ENCODE assay signal across 8 cellular contexts in genomic region chr7:130912910-130913720, GRCh38.
DNase-seq lines count a peak whose midpoint lies in the region; ATAC-seq and TF ChIP-seq lines count a peak whose summit lies in the region.

No MANE protein-coding gene starts in this region.

- peak overlapping the region; percentile 98 for H3K4me2 ChIP-seq in OCI-LY7 (ENCODE audit: low read length)

- H3K4me3 Mint-ChIP-seq in activated T-cell treated with anti-CD3 and anti-CD28 coated beads, Interleukin-2, amount 50 U/mL, for 4 hours = peak overlapping the region; percentile 84

- no peaks in the 10 kb centered on the region for H3K9me2 ChIP-seq in OCI-LY7 (ENCODE audit: insufficient read depth, low read length)

- peak in 2 of 4 donors; percentile 29 to 56 for TF ChIP-seq EP300 in upper lobe of left lung (IDR thresholded peaks at IDR 0.05)

- peaks cover 93% of the 10 kb centered on the region for H3K4me1 Mint-ChIP-seq in activated T-cell treated with anti-CD3 and anti-CD28 coated beads, Interleukin-2, amount 50 U/mL, for 4 hours (ENCODE audit: low read depth)

- H3K27me3 ChIP-seq in upper lobe of left lung = no peaks in the 10 kb centered on the region

- H3K27ac ChIP-seq in OCI-LY7 (ENCODE audit: low read depth, low read length, poor library complexity, severe bottlenecking) (peak overlapping the region; percentile 79), upper lobe of left lung (peak overlapping the region; percentile 88 to 94 (median 92))

- intact Hi-C loops in OCI-LY7 (cut with micrococcal nuclease; ENCODE audit: unreplicated experiment) = loop anchor here (2.0 to 5.0 kb wide), 2 partner anchors 48 to 414 kb away; partner anchors contain the start of gene MKLN1

- H3K79me2 ChIP-seq in OCI-LY7 (ENCODE audit: insufficient read depth, low read depth, low read length) = peaks cover 23% of the 10 kb centered on the region; the same call in 1 of the 2 replicates

- BruUV-seq in OCI-LY7 (replicated peaks; lab: Mats Ljungman, UMichigan) = TSS peak; percentile 10

- peaks cover 10% of the 10 kb centered on the region for H3K36me3 ChIP-seq in OCI-LY7 (ENCODE audit: insufficient read depth, low read length)
- H3K36me3 ChIP-seq in upper lobe of left lung = peaks cover 0 to 23% (median 2%) of the 10 kb centered on the region in 4 donors

- H3K4me1 ChIP-seq in OCI-LY7 (ENCODE audit: insufficient read depth, low read length, poor library complexity, severe bottlenecking) (peaks cover 26% of the 10 kb centered on the region), upper lobe of left lung (peaks cover 73 to 97% (median 83%) of the 10 kb centered on the region in 4 donors)

- CTCF ChIA-PET in OCI-LY7 (lab: Charles Lee; ENCODE audit: unreplicated experiment) = interaction anchor here (1.4 kb wide), 1 partner anchor 17 kb away, joined by 3 read pairs; no protein-coding TSS in a partner anchor

- H3K9me3 Mint-ChIP-seq in activated T-cell treated with anti-CD3 and anti-CD28 coated beads, Interleukin-2, amount 50 U/mL, for 4 hours = no peaks in the 10 kb centered on the region

- H3K9me3 ChIP-seq in OCI-LY7 (ENCODE audit: low read length) = no peaks in the 10 kb centered on the region
- no peaks in the 10 kb centered on the region for H3K9me3 ChIP-seq in upper lobe of left lung

- no peaks in the 10 kb centered on the region for H4K20me1 ChIP-seq in OCI-LY7 (ENCODE audit: insufficient read depth, low read length)

- no peak for TF ChIP-seq CTCF in OCI-LY7 (conservative IDR thresholded peaks at IDR 0.05; ENCODE audit: low read length)
- no peak for TF ChIP-seq CTCF in fibroblast of mammary gland (conservative IDR thresholded peaks at IDR 0.05; ENCODE audit: control insufficient read depth, insufficient read depth, low read depth, low read length)
- no peak for TF ChIP-seq CTCF in upper lobe of left lung (IDR thresholded peaks at IDR 0.05)

- ATAC-seq in HG03064 (IDR thresholded peaks at IDR 0.05; ENCODE audit: low read depth, unreplicated experiment) (peak; percentile 89), upper lobe of left lung (ENCODE audit: low FRiP score in 2 of 2) (peak; percentile 87 to 92)
- ATAC-seq in activated T-cell treated with anti-CD3 and anti-CD28 coated beads, Interleukin-2, amount 50 U/mL, for 4 hours = peak; percentile 74 to 77

- peaks cover 82% of the 10 kb centered on the region for H3K36me3 Mint-ChIP-seq in activated T-cell treated with anti-CD3 and anti-CD28 coated beads, Interleukin-2, amount 50 U/mL, for 4 hours (ENCODE audit: insufficient read depth)

- POLR2A ChIA-PET in OCI-LY7 (lab: Charles Lee) = interaction anchor here (0.5 to 3.5 kb wide), 17 partner anchors 9 to 1818 kb away, joined by 3 to 20 read pairs (median 3); no protein-coding TSS in a partner anchor

- H3K4me3 ChIP-seq in OCI-LY7 (ENCODE audit: low read depth, low read length, poor library complexity, severe bottlenecking) = peak overlapping the region; percentile 74
- H3K4me3 ChIP-seq in fibroblast of mammary gland (ENCODE audit: control insufficient read depth, low read depth, low read length) = peak overlapping the region; percentile 68
- H3K4me3 ChIP-seq in upper lobe of left lung = peak overlapping the region; percentile 39 to 52 (median 42)

- peak; percentile 41 for DNase-seq in NCI-H748 (lab: John Stamatoyannopoulos, UW; ENCODE audit: unreplicated experiment)
- no peak for DNase-seq in NCI-H748 treated with DMSO at 0.1 percent for 48 hours (lab: John Stamatoyannopoulos, UW)
- DNase-seq in OCI-LY7 (ENCODE audit: low spot score) = peak; percentile 78
- DNase-seq in activated T-cell treated with anti-CD3 and anti-CD28 coated beads, Interleukin-2, amount 50 U/mL, for 4 hours = peak; percentile 78
- DNase-seq in fibroblast of mammary gland (ENCODE audit: low read depth) = peak; percentile 100
- peak; percentile 50 for DNase-seq in pons (ENCODE audit: low spot score)
- peak in 1 of 2 donors; percentile 77 for DNase-seq in upper lobe of left lung

- no peaks in the 10 kb centered on the region for H3K27me3 Mint-ChIP-seq in activated T-cell treated with anti-CD3 and anti-CD28 coated beads, Interleukin-2, amount 50 U/mL, for 4 hours (ENCODE audit: low read depth)

- H2AFZ ChIP-seq in OCI-LY7 (ENCODE audit: low read length) = peak overlapping the region; percentile 53; the same call in 1 of the 2 replicates

- WGBS in upper lobe of left lung, 2 donors = 1 to 2% methylated on average over 17 of the region's 17 CpGs

- peak in 3 of 4 donors; percentile 44 to 75 (median 60) for TF ChIP-seq POLR2A in upper lobe of left lung (IDR thresholded peaks at IDR 0.05)
